In genomic region chr5:176667637-176668036, GRCh38 we compare ENCODE assay signal across 1 cellular context.
TF ChIP-seq lines count a peak whose summit lies in the region.

No MANE protein-coding gene starts in this region.

TF ChIP-seq in GM23338, 12 proteins besides CTCF, POLR2A, EP300 and RAD21 (continued from another document):
- TF ChIP-seq ZNF462 (CRISPR knock-in tag; IDR thresholded peaks at IDR 0.05) = no peak
